ENCODE assay signal across 16 cellular contexts in genomic region chr5:162565-163337, GRCh38. TPM values are rescaled to one million over a fixed set of nuclear protein-coding genes. Genes with fewer than 3 reads are reported as not detected.
DNase-seq lines count a peak whose midpoint lies in the region; ATAC-seq and TF ChIP-seq lines count a peak whose summit lies in the region.
"Had no signal": no experiment of that assay in that cellular context is flagged by ENCODE, and none has a peak within 500 bp of the region (broad histone marks: within the 10 kb centered on the region; RNA-seq: fewer than 3 reads in every experiment).

No MANE protein-coding gene starts in this region.

- no peak for TF ChIP-seq EP300 in sigmoid colon (IDR thresholded peaks at IDR 0.05)

- peaks cover 0 to 21% (median 11%) of the 10 kb centered on the region in 11 experiments; a peak in 10 of 22 replicates for H4K20me1 ChIP-seq in BLaER1 treated with 17β-estradiol and CSF1 and Interleukin-3, amounts not matched to agents 10 nM and 100 nM

- H3K9me3 ChIP-seq in BE2C (no peaks in the 10 kb centered on the region), right lobe of liver (no peaks in the 10 kb centered on the region), sigmoid colon (no peaks in the 10 kb centered on the region)
- peaks cover 0 to 8% (median 0%) of the 10 kb centered on the region in 11 experiments; a peak in 6 of 22 replicates for H3K9me3 ChIP-seq in BLaER1 treated with 17β-estradiol and CSF1 and Interleukin-3, amounts not matched to agents 10 nM and 100 nM (replicated peaks in 1 of 11)

- DNase-seq in BE2C (peak; percentile 7), right lobe of liver (peak in 2 of 3 donors; percentile 32 to 42), sigmoid colon (peak; percentile 54), NCI-H1930 (lab: John Stamatoyannopoulos, UW) (no peak), cerebellar nuclear complex (lab: John Stamatoyannopoulos, UW) (no peak), NCI-H2081 (lab: John Stamatoyannopoulos, UW) (no peak)
- DNase-seq: DMS 273 treated with DMSO at 0.1 percent for 48 hours, KBM-7, NCI-H1092, NCI-H446, NCI-H774, SHP77 had no signal

- H3K4me3 ChIP-seq in BE2C (ENCODE audit: low read depth, low read length): no peak overlapping the region
- no peak overlapping the region for H3K4me3 ChIP-seq in BLaER1 treated with 17β-estradiol and CSF1 and Interleukin-3, amounts not matched to agents 10 nM and 100 nM
- H3K4me3 ChIP-seq in right lobe of liver: no peak overlapping the region
- no peak overlapping the region for H3K4me3 ChIP-seq in sigmoid colon
- H3K4me3 ChIP-seq: GM23338 had no signal

- intact Hi-C loops in right lobe of liver (cut with DNase I): no loop called here
- intact Hi-C loops in sigmoid colon (cut with DNase I): no loop called here

- H3K4me1 ChIP-seq in BE2C (no peaks in the 10 kb centered on the region), right lobe of liver (no peaks in the 10 kb centered on the region), sigmoid colon (no peaks in the 10 kb centered on the region)
- peaks cover 35 to 72% (median 64%) of the 10 kb centered on the region in 10 experiments for H3K4me1 ChIP-seq in BLaER1 treated with 17β-estradiol and CSF1 and Interleukin-3, amounts not matched to agents 10 nM and 100 nM

- H3K9ac ChIP-seq in BLaER1 treated with 17β-estradiol and CSF1 and Interleukin-3, amounts not matched to agents 10 nM and 100 nM: peak overlapping the region in 6 of 11 experiments; percentile 12 to 54 (median 44); a peak in 11 of 22 replicates

- peak overlapping the region in 8 of 11 experiments; percentile 19 to 60 (median 47); a peak in 13 of 22 replicates for H3K27ac ChIP-seq in BLaER1 treated with 17β-estradiol and CSF1 and Interleukin-3, amounts not matched to agents 10 nM and 100 nM
- H3K27ac ChIP-seq in right lobe of liver: no peak overlapping the region
- no peak overlapping the region for H3K27ac ChIP-seq in sigmoid colon

- TF ChIP-seq CTCF in BE2C (IDR thresholded peaks at IDR 0.05; ENCODE audit: low read depth, low read length) (no peak), right lobe of liver (IDR thresholded peaks at IDR 0.05) (no peak), sigmoid colon (IDR thresholded peaks at IDR 0.05) (no peak)

- TF ChIP-seq POLR2A in right lobe of liver (IDR thresholded peaks at IDR 0.05) (no peak), sigmoid colon (IDR thresholded peaks at IDR 0.05) (no peak)

- H3K36me3 ChIP-seq in BE2C: no peaks in the 10 kb centered on the region
- peaks cover 0 to 57% (median 11%) of the 10 kb centered on the region in 11 experiments; a peak in 10 of 22 replicates for H3K36me3 ChIP-seq in BLaER1 treated with 17β-estradiol and CSF1 and Interleukin-3, amounts not matched to agents 10 nM and 100 nM
- H3K36me3 ChIP-seq in right lobe of liver: no peaks in the 10 kb centered on the region
- no peaks in the 10 kb centered on the region for H3K36me3 ChIP-seq in sigmoid colon

- 20% methylated on average over 1 of the region's 23 CpGs for WGBS in right lobe of liver (ENCODE audit: insufficient coverage, low coverage, low lambda C conversion rate, missing lambda C conversion rate)
- 83% methylated on average over 23 of the region's 23 CpGs for WGBS in sigmoid colon, 2 donors

- no peak for ATAC-seq in right lobe of liver
- ATAC-seq: GM23338 had no signal

- peak overlapping the region; percentile 4 to 94 (median 72); a peak in 20 of 22 replicates for H3K4me2 ChIP-seq in BLaER1 treated with 17β-estradiol and CSF1 and Interleukin-3, amounts not matched to agents 10 nM and 100 nM
- H3K4me2 ChIP-seq: GM23338 had no signal

- H3K27me3 ChIP-seq in BE2C (peaks cover 15% of the 10 kb centered on the region), right lobe of liver (no peaks in the 10 kb centered on the region), sigmoid colon (no peaks in the 10 kb centered on the region)
- H3K27me3 ChIP-seq in BLaER1 treated with 17β-estradiol and CSF1 and Interleukin-3, amounts not matched to agents 10 nM and 100 nM: peaks cover 0 to 26% (median 0%) of the 10 kb centered on the region in 11 experiments; a peak in 5 of 22 replicates

RNA-seq across cellular contexts. Expression of gene LRRC14B, which starts 28.5 kb away (rescaled TPM):
- not detected for polyA plus RNA-seq in BE2C (2012; ENCODE audit: insufficient read depth, insufficient read length, low read depth)
- not detected for total RNA-seq in right lobe of liver
- under 1 TPM in 1 of 4 donors, not detected in 3; 0.66 TPM for total RNA-seq in sigmoid colon
- polyA plus RNA-seq in sigmoid colon: not detected
- total RNA-seq: B cell, GM23338, MCF 10A had no signal
- polyA plus RNA-seq: GM23338 had no signal

RNA-seq across cellular contexts. Expression of gene CCDC127, which starts 55.2 kb away (rescaled TPM):
- 9.0 TPM for polyA plus RNA-seq in BE2C (2012; ENCODE audit: insufficient read depth, insufficient read length, low read depth)
- total RNA-seq in right lobe of liver: 1 to 10 TPM; 1.2 to 3.6 (median 2.2) TPM
- 1 to 10 TPM; 5.7 to 8.3 (median 7.1) TPM for total RNA-seq in sigmoid colon
- polyA plus RNA-seq in sigmoid colon: 1 to 10 TPM; 1.2 to 3.3 (median 1.2) TPM

RNA-seq across cellular contexts. Expression of gene SDHA, which starts 55.4 kb away (rescaled TPM):
- polyA plus RNA-seq in BE2C (2012; ENCODE audit: insufficient read depth, insufficient read length, low read depth): 143 TPM
- total RNA-seq in right lobe of liver: 100 to 1,000 TPM; 165 to 223 (median 188) TPM
- total RNA-seq in sigmoid colon: 10 to 100 TPM; 72.7 to 87.0 (median 80.2) TPM
- 100 to 1,000 TPM; 184 to 290 (median 187) TPM for polyA plus RNA-seq in sigmoid colon

Comparison
In these comparisons a context has a peak if more than half of its experiments do, and no peak if none do; other contexts are left out.
1. DNase-seq: peak in BE2C (single experiment), right lobe of liver (2 of 3) and sigmoid colon (single experiment); none in NCI-H1930 (0 of 2), cerebellar nuclear complex (0 of 2) and NCI-H2081 (0 of 2).
2. H3K27ac ChIP-seq: peak in BLaER1 treated with 17β-estradiol and CSF1 and Interleukin-3, amounts not matched to agents 10 nM and 100 nM (8 of 11); none in right lobe of liver (0 of 3) and sigmoid colon (0 of 4).